In the genomic region with DNA sequence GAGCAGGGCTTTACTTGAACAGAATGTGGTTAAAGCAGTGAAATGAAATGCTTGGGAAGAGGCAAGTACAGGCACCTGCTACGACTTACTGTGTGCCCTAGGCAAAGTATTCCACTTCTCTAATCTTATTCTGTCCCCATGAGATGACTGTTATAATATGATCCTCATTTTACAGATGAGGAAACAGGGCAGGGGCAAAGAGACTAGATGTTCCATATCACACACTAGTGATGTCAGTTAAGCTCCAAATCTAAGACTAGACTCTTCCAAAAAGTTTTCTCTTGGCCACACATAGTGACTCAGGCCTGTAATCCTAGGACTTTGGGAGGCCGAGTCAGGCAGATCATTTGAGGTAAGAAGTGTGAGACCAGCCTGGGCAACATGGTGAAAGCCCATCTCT, we compare ENCODE assay signal across 16 cellular contexts.
"Had no signal": no experiment of that assay in that cellular context is flagged by ENCODE, and none has a peak within 500 bp of the region (broad histone marks: within the 10 kb centered on the region; RNA-seq: fewer than 3 reads in every experiment).

No MANE protein-coding gene starts in this region.

- H3K9me3 Mint-ChIP-seq: activated CD4-positive, alpha-beta memory T cell treated with anti-CD3 and anti-CD28 coated beads for 36 hours had no signal

- DNase-seq: activated CD4-positive, alpha-beta memory T cell treated with anti-CD3 and anti-CD28 coated beads for 36 hours; activated CD8-positive, alpha-beta memory T cell treated with anti-CD3 and anti-CD28 coated beads, Interleukin-2, amount 10 ng/mL, durations not matched to agents 7 days and 5 days; activated naive CD4-positive, alpha-beta T cell treated with anti-CD3 and anti-CD28 coated beads, Interleukin-2, amount 50 U/mL, for 16 hours; activated T-cell treated with anti-CD3 and anti-CD28 coated beads, Interleukin-2, amount 50 U/mL, for 1 hour; colonic mucosa; hypothalamus; kidney; left ventricle myocardium inferior; naive thymus-derived CD4-positive, alpha-beta T cell; stimulated activated CD4-positive, alpha-beta T cell treated with anti-CD3 and anti-CD28 coated beads, Interleukin-4, amount 100 ng/mL, for 4 hours; stimulated activated CD8-positive, alpha-beta memory T cell treated with anti-CD3 and anti-CD28 coated beads, Interleukin-4, amount 100 ng/mL, for 48 hours; stimulated activated naive CD4-positive, alpha-beta T cell treated with Interleukin-2 at 50 U/mL for 16 hours; WERI-Rb-1 had no signal

- H3K36me3 Mint-ChIP-seq: activated CD4-positive, alpha-beta memory T cell treated with anti-CD3 and anti-CD28 coated beads for 36 hours; naive thymus-derived CD4-positive, alpha-beta T cell had no signal

- H3K27ac Mint-ChIP-seq: activated CD4-positive, alpha-beta memory T cell treated with anti-CD3 and anti-CD28 coated beads for 36 hours; activated CD8-positive, alpha-beta memory T cell treated with anti-CD3 and anti-CD28 coated beads, Interleukin-2, amount 10 ng/mL, durations not matched to agents 7 days and 5 days; naive thymus-derived CD4-positive, alpha-beta T cell had no signal

- FAIRE-seq: endothelial cell of umbilical vein, kidney, urothelium cell line had no signal

- H3K4me3 Mint-ChIP-seq: activated CD4-positive, alpha-beta memory T cell treated with anti-CD3 and anti-CD28 coated beads for 36 hours; activated CD8-positive, alpha-beta memory T cell treated with anti-CD3 and anti-CD28 coated beads, Interleukin-2, amount 10 ng/mL, durations not matched to agents 7 days and 5 days; naive thymus-derived CD4-positive, alpha-beta T cell had no signal

- H3K4me1 ChIP-seq: colonic mucosa had no signal

- H3K27me3 ChIP-seq: colonic mucosa had no signal

- H3K9me3 ChIP-seq: colonic mucosa, left ventricle myocardium inferior had no signal

- H3K36me3 ChIP-seq: colonic mucosa, left ventricle myocardium inferior, WERI-Rb-1 had no signal

- H3K27ac ChIP-seq: colonic mucosa, left ventricle myocardium inferior, parathyroid adenoma, WERI-Rb-1 had no signal

- H3K4me3 ChIP-seq: colonic mucosa, left ventricle myocardium inferior had no signal

- H3K27me3 Mint-ChIP-seq: activated CD8-positive, alpha-beta memory T cell treated with anti-CD3 and anti-CD28 coated beads, Interleukin-2, amount 10 ng/mL, durations not matched to agents 7 days and 5 days had no signal

- ATAC-seq: activated CD8-positive, alpha-beta memory T cell treated with anti-CD3 and anti-CD28 coated beads, Interleukin-2, amount 10 ng/mL, durations not matched to agents 7 days and 5 days; naive thymus-derived CD4-positive, alpha-beta T cell had no signal
